ENCODE assay signal across 13 cellular contexts in the genomic region with DNA sequence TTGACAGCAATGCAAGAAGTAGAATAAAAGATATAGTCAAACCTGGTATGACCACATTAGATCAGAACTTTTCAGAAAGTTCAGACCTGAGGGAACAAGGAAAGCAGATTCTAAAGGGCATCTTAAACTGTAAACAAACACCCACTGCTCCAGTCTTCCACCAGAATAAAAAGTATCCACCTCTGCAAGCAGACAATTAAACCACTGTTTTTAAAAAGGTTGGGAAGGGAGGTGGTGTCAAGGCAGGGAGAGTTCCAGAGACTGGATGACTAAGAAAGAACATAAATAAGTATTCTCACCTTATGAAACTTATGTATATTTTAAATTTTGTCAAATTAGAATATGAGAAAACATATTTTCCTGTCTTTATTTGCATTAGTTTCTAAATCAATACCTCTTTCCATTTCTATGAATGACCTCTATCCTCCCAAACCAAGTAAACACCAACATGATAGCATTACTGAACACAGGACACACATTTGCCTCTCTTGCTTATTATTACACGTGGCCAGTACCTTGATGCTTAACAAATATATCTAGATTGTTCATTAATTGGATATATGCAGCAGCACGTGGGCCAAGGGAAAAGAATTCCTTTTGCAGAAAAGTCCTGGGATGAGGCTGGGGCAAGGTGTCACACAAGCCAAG.
"Had no signal": no experiment of that assay in that cellular context is flagged by ENCODE, and none has a peak within 500 bp of the region (broad histone marks: within the 10 kb centered on the region; RNA-seq: fewer than 3 reads in every experiment).

No MANE protein-coding gene starts in this region.

- H3K4me3 Mint-ChIP-seq: activated CD4-positive, alpha-beta memory T cell treated with anti-CD3 and anti-CD28 coated beads for 36 hours; activated naive CD4-positive, alpha-beta T cell treated with anti-CD3 and anti-CD28 coated beads for 36 hours; dendritic cell treated with granulocyte-macrophage colony-stimulating factor and Interleukin-4, amounts not matched to agents 40 ng/mL and 50 ng/mL, for 4 days; natural killer cell treated with Interleukin-12 subunit alpha and Interleukin-12 subunit beta and Interleukin-15 and Interleukin-18, amount 100 ng/mL, for 72 hours; stimulated activated naive CD8-positive, alpha-beta T cell treated with anti-CD3 and anti-CD28 coated beads, Interleukin-15, Interleukin-2, amounts not matched to agents 100 ng/mL and 50 ng/mL, for 24 hours had no signal

- ATAC-seq: body of pancreas; natural killer cell treated with Interleukin-12 subunit alpha and Interleukin-12 subunit beta and Interleukin-15 and Interleukin-18, amount 100 ng/mL, for 72 hours had no signal

- H3K27me3 Mint-ChIP-seq: activated CD4-positive, alpha-beta memory T cell treated with anti-CD3 and anti-CD28 coated beads for 36 hours; dendritic cell treated with granulocyte-macrophage colony-stimulating factor and Interleukin-4, amounts not matched to agents 40 ng/mL and 50 ng/mL, for 4 days; natural killer cell treated with Interleukin-12 subunit alpha and Interleukin-12 subunit beta and Interleukin-15 and Interleukin-18, amount 100 ng/mL, for 72 hours; stimulated activated naive CD8-positive, alpha-beta T cell treated with anti-CD3 and anti-CD28 coated beads, Interleukin-15, Interleukin-2, amounts not matched to agents 100 ng/mL and 50 ng/mL, for 24 hours had no signal

- DNase-seq: activated CD4-positive, alpha-beta memory T cell treated with anti-CD3 and anti-CD28 coated beads for 36 hours; activated naive CD4-positive, alpha-beta T cell treated with anti-CD3 and anti-CD28 coated beads for 36 hours; amniotic stem cell; body of pancreas; cerebellar nuclear complex; hippocampal formation; stimulated activated CD4-positive, alpha-beta T cell treated with anti-CD3 and anti-CD28 coated beads, Interleukin-4, amount 100 ng/mL, for 1 hour; T1000; testis had no signal

- H3K4me3 ChIP-seq: body of pancreas, testis had no signal

- H3K9me3 Mint-ChIP-seq: activated CD4-positive, alpha-beta memory T cell treated with anti-CD3 and anti-CD28 coated beads for 36 hours; activated naive CD4-positive, alpha-beta T cell treated with anti-CD3 and anti-CD28 coated beads for 36 hours; dendritic cell treated with granulocyte-macrophage colony-stimulating factor and Interleukin-4, amounts not matched to agents 40 ng/mL and 50 ng/mL, for 4 days; stimulated activated naive CD8-positive, alpha-beta T cell treated with anti-CD3 and anti-CD28 coated beads, Interleukin-15, Interleukin-2, amounts not matched to agents 100 ng/mL and 50 ng/mL, for 24 hours had no signal

- H3K27ac Mint-ChIP-seq: activated CD4-positive, alpha-beta memory T cell treated with anti-CD3 and anti-CD28 coated beads for 36 hours; activated naive CD4-positive, alpha-beta T cell treated with anti-CD3 and anti-CD28 coated beads for 36 hours; dendritic cell treated with granulocyte-macrophage colony-stimulating factor and Interleukin-4, amounts not matched to agents 40 ng/mL and 50 ng/mL, for 4 days; natural killer cell treated with Interleukin-12 subunit alpha and Interleukin-12 subunit beta and Interleukin-15 and Interleukin-18, amount 100 ng/mL, for 72 hours; stimulated activated naive CD8-positive, alpha-beta T cell treated with anti-CD3 and anti-CD28 coated beads, Interleukin-15, Interleukin-2, amounts not matched to agents 100 ng/mL and 50 ng/mL, for 24 hours had no signal

- H3K27ac ChIP-seq: body of pancreas, testis, VCaP had no signal

- H3K36me3 Mint-ChIP-seq: natural killer cell treated with Interleukin-12 subunit alpha and Interleukin-12 subunit beta and Interleukin-15 and Interleukin-18, amount 100 ng/mL, for 72 hours had no signal

- H3K9me3 ChIP-seq: body of pancreas, testis had no signal

- H3K27me3 ChIP-seq: body of pancreas, testis had no signal
